Comparison of ENCODE assay signal across 11 cellular contexts in the genomic region with DNA sequence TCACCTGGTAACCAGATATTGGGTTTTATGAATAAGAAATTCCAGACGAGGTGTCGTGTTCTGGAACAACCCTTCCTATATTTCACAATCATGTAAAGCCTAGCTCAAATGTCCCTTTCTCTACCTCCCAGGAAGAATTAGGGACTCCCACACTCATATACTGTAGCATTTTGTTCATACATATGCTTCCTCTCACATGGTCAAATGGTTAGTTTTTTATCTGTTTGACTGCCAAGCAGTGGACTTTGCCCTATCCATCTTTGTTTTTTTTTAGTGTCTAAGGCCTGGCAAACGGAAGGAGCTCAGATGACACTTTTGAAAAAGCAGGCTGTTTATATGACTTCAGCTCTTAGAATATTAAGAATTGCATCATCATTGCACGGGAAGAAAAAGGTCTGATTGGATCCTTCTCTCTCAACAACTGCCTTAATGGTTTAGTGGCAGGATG.
DNase-seq lines count a peak whose midpoint lies in the region; ATAC-seq and TF ChIP-seq lines count a peak whose summit lies in the region.
"Had no signal": no experiment of that assay in that cellular context is flagged by ENCODE, and none has a peak within 500 bp of the region (broad histone marks: within the 10 kb centered on the region; RNA-seq: fewer than 3 reads in every experiment).

No MANE protein-coding gene starts in this region.

- POLR2A ChIA-PET in RWPE1 (lab: Yijun Ruan, JAX; ENCODE audit: low non-redundant PET) = no interaction called here

- TF ChIP-seq CTCF in RWPE1 (conservative IDR thresholded peaks at IDR 0.05; ENCODE audit: low read depth) = no peak
- no peak for TF ChIP-seq CTCF in fibroblast of villous mesenchyme (IDR thresholded peaks at IDR 0.05; ENCODE audit: insufficient read depth, low read depth, low read length)
- no peak for TF ChIP-seq CTCF in gastrocnemius medialis (IDR thresholded peaks at IDR 0.05 in 4 of 5, conservative IDR thresholded peaks at IDR 0.05 in 1 of 5)
- TF ChIP-seq CTCF in lower lobe of right lung (IDR thresholded peaks at IDR 0.05) = no peak

- H3K27me3 ChIP-seq in gastrocnemius medialis = no peaks in the 10 kb centered on the region
- no peaks in the 10 kb centered on the region for H3K27me3 ChIP-seq in lower lobe of right lung (ENCODE audit: low read depth)

- no peak for TF ChIP-seq POLR2A in gastrocnemius medialis (IDR thresholded peaks at IDR 0.05)

- H3K27ac ChIP-seq in RWPE1 (no peak overlapping the region), gastrocnemius medialis (peak overlapping the region; percentile 27 to 72 (median 46)), lower lobe of right lung (no peak overlapping the region)

- DNase-seq in KBM-7 = peak; percentile 12
- peak; percentile 11 for DNase-seq in RWPE1 (ENCODE audit: low spot score)
- DNase-seq in fibroblast of villous mesenchyme (ENCODE audit: low read depth) = peak; percentile 49
- no peak for DNase-seq in gastrocnemius medialis
- DNase-seq in lower lobe of right lung = no peak
- DNase-seq in D341Med (ENCODE audit: low spot score) = no peak
- DNase-seq: activated naive CD8-positive, alpha-beta T cell treated with anti-CD3 and anti-CD28 coated beads, Interleukin-2, amount 10 ng/mL, durations not matched to agents 7 days and 5 days; effector memory CD4-positive, alpha-beta T cell; naive thymus-derived CD4-positive, alpha-beta T cell; T-helper 2 cell had no signal

- intact Hi-C loops in gastrocnemius medialis (cut with DNase I; ENCODE audit: low total_unique reads) = no loop called here
- intact Hi-C loops in lower lobe of right lung (cut with DNase I) = no loop called here

- in situ Hi-C loops in KBM-7 (cut with MboI; ENCODE audit: low pct_unique_long_range_greater_than_20kb, low sequenced_read_pairs) (no loop called here), gastrocnemius medialis (cut with MboI; ENCODE audit: low sequenced_read_pairs in 4 of 4) (no loop called here)

- H3K9me3 ChIP-seq in gastrocnemius medialis (no peaks in the 10 kb centered on the region), lower lobe of right lung (no peaks in the 10 kb centered on the region)

- no peaks in the 10 kb centered on the region for H3K36me3 ChIP-seq in gastrocnemius medialis
- H3K36me3 ChIP-seq in lower lobe of right lung = no peaks in the 10 kb centered on the region

- H3K4me3 ChIP-seq in fibroblast of villous mesenchyme (ENCODE audit: low read depth, low read length) (no peak overlapping the region), gastrocnemius medialis (no peak overlapping the region), lower lobe of right lung (no peak overlapping the region)

- ATAC-seq in gastrocnemius medialis (peak; percentile 61 to 78), lower lobe of right lung (no peak), GM21390 (IDR thresholded peaks at IDR 0.05; ENCODE audit: unreplicated experiment) (no peak)
- ATAC-seq: naive thymus-derived CD4-positive, alpha-beta T cell had no signal

- H3K4me1 ChIP-seq in gastrocnemius medialis = peaks cover 14 to 30% of the 10 kb centered on the region in 2 donors
- peaks cover 17% of the 10 kb centered on the region for H3K4me1 ChIP-seq in lower lobe of right lung

- CTCF ChIA-PET in RWPE1 (lab: Yijun Ruan, JAX) = interaction anchor here (0.5 to 0.6 kb wide), 2 partner anchors 108 to 114 kb away, joined by 3 read pairs; no protein-coding TSS in a partner anchor

Comparison
In these comparisons a context has a peak if more than half of its experiments do, and no peak if none do; other contexts are left out.
1. DNase-seq: peak in KBM-7 (single experiment), RWPE1 (single experiment) and fibroblast of villous mesenchyme (single experiment); none in gastrocnemius medialis (0 of 2), lower lobe of right lung (single experiment) and D341Med (single experiment).
2. H3K27ac ChIP-seq: peak in gastrocnemius medialis (4 of 4); none in RWPE1 (single experiment) and lower lobe of right lung (single experiment).
3. ATAC-seq: peak in gastrocnemius medialis (2 of 2); none in lower lobe of right lung (0 of 2) and GM21390 (single experiment).